In genomic region chr7:28263622-28264266, GRCh38 we compare ENCODE assay signal across 1 cellular context.
TF ChIP-seq lines count a peak whose summit lies in the region.

No MANE protein-coding gene starts in this region.

TF ChIP-seq in H1, 55 proteins besides CTCF, POLR2A, EP300 and RAD21 (continued from another document):
- TF ChIP-seq, protein P1, sequence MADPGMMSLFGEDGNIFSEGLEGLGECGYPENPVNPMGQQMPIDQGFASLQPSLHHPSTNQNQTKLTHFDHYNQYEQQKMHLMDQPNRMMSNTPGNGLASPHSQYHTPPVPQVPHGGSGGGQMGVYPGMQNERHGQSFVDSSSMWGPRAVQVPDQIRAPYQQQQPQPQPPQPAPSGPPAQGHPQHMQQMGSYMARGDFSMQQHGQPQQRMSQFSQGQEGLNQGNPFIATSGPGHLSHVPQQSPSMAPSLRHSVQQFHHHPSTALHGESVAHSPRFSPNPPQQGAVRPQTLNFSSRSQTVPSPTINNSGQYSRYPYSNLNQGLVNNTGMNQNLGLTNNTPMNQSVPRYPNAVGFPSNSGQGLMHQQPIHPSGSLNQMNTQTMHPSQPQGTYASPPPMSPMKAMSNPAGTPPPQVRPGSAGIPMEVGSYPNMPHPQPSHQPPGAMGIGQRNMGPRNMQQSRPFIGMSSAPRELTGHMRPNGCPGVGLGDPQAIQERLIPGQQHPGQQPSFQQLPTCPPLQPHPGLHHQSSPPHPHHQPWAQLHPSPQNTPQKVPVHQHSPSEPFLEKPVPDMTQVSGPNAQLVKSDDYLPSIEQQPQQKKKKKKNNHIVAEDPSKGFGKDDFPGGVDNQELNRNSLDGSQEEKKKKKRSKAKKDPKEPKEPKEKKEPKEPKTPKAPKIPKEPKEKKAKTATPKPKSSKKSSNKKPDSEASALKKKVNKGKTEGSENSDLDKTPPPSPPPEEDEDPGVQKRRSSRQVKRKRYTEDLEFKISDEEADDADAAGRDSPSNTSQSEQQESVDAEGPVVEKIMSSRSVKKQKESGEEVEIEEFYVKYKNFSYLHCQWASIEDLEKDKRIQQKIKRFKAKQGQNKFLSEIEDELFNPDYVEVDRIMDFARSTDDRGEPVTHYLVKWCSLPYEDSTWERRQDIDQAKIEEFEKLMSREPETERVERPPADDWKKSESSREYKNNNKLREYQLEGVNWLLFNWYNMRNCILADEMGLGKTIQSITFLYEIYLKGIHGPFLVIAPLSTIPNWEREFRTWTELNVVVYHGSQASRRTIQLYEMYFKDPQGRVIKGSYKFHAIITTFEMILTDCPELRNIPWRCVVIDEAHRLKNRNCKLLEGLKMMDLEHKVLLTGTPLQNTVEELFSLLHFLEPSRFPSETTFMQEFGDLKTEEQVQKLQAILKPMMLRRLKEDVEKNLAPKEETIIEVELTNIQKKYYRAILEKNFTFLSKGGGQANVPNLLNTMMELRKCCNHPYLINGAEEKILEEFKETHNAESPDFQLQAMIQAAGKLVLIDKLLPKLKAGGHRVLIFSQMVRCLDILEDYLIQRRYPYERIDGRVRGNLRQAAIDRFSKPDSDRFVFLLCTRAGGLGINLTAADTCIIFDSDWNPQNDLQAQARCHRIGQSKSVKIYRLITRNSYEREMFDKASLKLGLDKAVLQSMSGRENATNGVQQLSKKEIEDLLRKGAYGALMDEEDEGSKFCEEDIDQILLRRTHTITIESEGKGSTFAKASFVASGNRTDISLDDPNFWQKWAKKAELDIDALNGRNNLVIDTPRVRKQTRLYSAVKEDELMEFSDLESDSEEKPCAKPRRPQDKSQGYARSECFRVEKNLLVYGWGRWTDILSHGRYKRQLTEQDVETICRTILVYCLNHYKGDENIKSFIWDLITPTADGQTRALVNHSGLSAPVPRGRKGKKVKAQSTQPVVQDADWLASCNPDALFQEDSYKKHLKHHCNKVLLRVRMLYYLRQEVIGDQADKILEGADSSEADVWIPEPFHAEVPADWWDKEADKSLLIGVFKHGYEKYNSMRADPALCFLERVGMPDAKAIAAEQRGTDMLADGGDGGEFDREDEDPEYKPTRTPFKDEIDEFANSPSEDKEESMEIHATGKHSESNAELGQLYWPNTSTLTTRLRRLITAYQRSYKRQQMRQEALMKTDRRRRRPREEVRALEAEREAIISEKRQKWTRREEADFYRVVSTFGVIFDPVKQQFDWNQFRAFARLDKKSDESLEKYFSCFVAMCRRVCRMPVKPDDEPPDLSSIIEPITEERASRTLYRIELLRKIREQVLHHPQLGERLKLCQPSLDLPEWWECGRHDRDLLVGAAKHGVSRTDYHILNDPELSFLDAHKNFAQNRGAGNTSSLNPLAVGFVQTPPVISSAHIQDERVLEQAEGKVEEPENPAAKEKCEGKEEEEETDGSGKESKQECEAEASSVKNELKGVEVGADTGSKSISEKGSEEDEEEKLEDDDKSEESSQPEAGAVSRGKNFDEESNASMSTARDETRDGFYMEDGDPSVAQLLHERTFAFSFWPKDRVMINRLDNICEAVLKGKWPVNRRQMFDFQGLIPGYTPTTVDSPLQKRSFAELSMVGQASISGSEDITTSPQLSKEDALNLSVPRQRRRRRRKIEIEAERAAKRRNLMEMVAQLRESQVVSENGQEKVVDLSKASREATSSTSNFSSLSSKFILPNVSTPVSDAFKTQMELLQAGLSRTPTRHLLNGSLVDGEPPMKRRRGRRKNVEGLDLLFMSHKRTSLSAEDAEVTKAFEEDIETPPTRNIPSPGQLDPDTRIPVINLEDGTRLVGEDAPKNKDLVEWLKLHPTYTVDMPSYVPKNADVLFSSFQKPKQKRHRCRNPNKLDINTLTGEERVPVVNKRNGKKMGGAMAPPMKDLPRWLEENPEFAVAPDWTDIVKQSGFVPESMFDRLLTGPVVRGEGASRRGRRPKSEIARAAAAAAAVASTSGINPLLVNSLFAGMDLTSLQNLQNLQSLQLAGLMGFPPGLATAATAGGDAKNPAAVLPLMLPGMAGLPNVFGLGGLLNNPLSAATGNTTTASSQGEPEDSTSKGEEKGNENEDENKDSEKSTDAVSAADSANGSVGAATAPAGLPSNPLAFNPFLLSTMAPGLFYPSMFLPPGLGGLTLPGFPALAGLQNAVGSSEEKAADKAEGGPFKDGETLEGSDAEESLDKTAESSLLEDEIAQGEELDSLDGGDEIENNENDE (IDR thresholded peaks at IDR 0.05; ENCODE audit: insufficient replicate concordance, low read length): no peak
- no peak for TF ChIP-seq FOSL1 (IDR thresholded peaks at IDR 0.05; ENCODE audit: insufficient read depth, low read depth, low read length)
